ENCODE assay signal across 8 cellular contexts in genomic region chr2:10302479-10303173, GRCh38. TPM values are rescaled to one million over a fixed set of nuclear protein-coding genes. Genes with fewer than 3 reads are reported as not detected.
DNase-seq lines count a peak whose midpoint lies in the region; ATAC-seq and TF ChIP-seq lines count a peak whose summit lies in the region.

HPCAL1 (plus strand) TSS chr2:10302904; CDS start chr2:10419758, 116,854 bp downstream.

- POLR2A ChIA-PET in RWPE1 (lab: Yijun Ruan, JAX; ENCODE audit: low non-redundant PET): no interaction called here

- no peaks in the 10 kb centered on the region for H3K79me2 ChIP-seq in DND-41 (ENCODE audit: insufficient read depth, low read length)

- TF ChIP-seq POLR2A in stomach (IDR thresholded peaks at IDR 0.05): peak in 1 of 4 donors; percentile 37

- intact Hi-C loops in stomach (cut with DNase I; ENCODE audit: low total_unique reads): no loop called here

- peak within 1 kb of the TSS; percentile 49 to 98; a peak in 3 of 4 replicates for H3K4me3 ChIP-seq in DND-41 (ENCODE audit: low read depth in 1 of 2, low read length in 2 of 2)
- peak within 1 kb of the TSS; percentile 74 to 95 (median 83) for H3K4me3 ChIP-seq in stomach

- 0 to 1% (median 1%) methylated on average over 37 to 87 of the region's 87 CpGs; no CpG with 5 or more reads in 1 of the 5 donors for WGBS in stomach, 5 donors

- no peaks in the 10 kb centered on the region for H3K36me3 ChIP-seq in DND-41 (ENCODE audit: insufficient read depth, low read length)
- H3K36me3 ChIP-seq in stomach: no peaks in the 10 kb centered on the region

- H3K4me1 Mint-ChIP-seq in IgD-negative memory B cell: peaks cover 32 to 44% (median 36%) of the 10 kb centered on the region in 3 donors
- peaks cover 46% of the 10 kb centered on the region for H3K4me1 Mint-ChIP-seq in nephron progenitor cell

- peaks cover 46% of the 10 kb centered on the region for H3K4me1 ChIP-seq in DND-41 (ENCODE audit: insufficient read depth, low read length)
- peaks cover 38 to 60% (median 52%) of the 10 kb centered on the region in 4 donors for H3K4me1 ChIP-seq in stomach

- H3K9me3 ChIP-seq in DND-41 (ENCODE audit: insufficient read depth, low read length, severe bottlenecking) (no peaks in the 10 kb centered on the region), stomach (no peaks in the 10 kb centered on the region)

- H3K9ac ChIP-seq in DND-41 (ENCODE audit: low read depth, low read length): peak within 1 kb of the TSS; percentile 70

- DNase-seq in DND-41: peak; percentile 84
- DNase-seq in RWPE1 (ENCODE audit: low spot score): peak; percentile 87
- peak; percentile 79 for DNase-seq in activated effector memory CD4-positive, alpha-beta T cell treated with Interleukin-2 at 50 U/mL for 16 hours
- peak; percentile 56 for DNase-seq in fibroblast of the conjunctiva (ENCODE audit: low read depth)
- peak; percentile 93 for DNase-seq in nephron progenitor cell
- DNase-seq in stomach: peak; percentile 93

- peak; percentile 72 for ATAC-seq in DND-41 (ENCODE audit: insufficient read depth, low read depth)
- peak; percentile 81 for ATAC-seq in GM21528 (IDR thresholded peaks at IDR 0.05; ENCODE audit: low FRiP score, unreplicated experiment)

- peaks cover 1% of the 10 kb centered on the region for H3K36me3 Mint-ChIP-seq in IgD-negative memory B cell
- H3K36me3 Mint-ChIP-seq in nephron progenitor cell (ENCODE audit: low read depth): peaks cover 6% of the 10 kb centered on the region

- H4K20me1 ChIP-seq in DND-41 (ENCODE audit: insufficient read depth, low read length): peaks cover 42% of the 10 kb centered on the region

- no peak for TF ChIP-seq EP300 in stomach (IDR thresholded peaks at IDR 0.05)

- TF ChIP-seq CTCF in DND-41 (IDR thresholded peaks at IDR 0.05; ENCODE audit: borderline replicate concordance, extremely low read depth, low read length, poor library complexity, severe bottlenecking): peak; percentile 64
- TF ChIP-seq CTCF in RWPE1 (conservative IDR thresholded peaks at IDR 0.05; ENCODE audit: low read depth): peak; percentile 66
- TF ChIP-seq CTCF in nephron progenitor cell (IDR thresholded peaks at IDR 0.05): peak; percentile 32
- TF ChIP-seq CTCF in stomach (IDR thresholded peaks at IDR 0.05): peak in 5 of 7 experiments; percentile 34 to 82 (median 55)

- peak within 1 kb of the TSS; percentile 100 for H3K4me2 ChIP-seq in DND-41 (ENCODE audit: insufficient read depth, low read length)

- H3K27ac Mint-ChIP-seq in IgD-negative memory B cell (peak within 1 kb of the TSS in 2 of 3 donors; percentile 46 to 88), nephron progenitor cell (no peak within 1 kb of the TSS)

- peak within 1 kb of the TSS; percentile 97 to 98 (median 98) for H3K4me3 Mint-ChIP-seq in IgD-negative memory B cell
- peak within 1 kb of the TSS; percentile 95 for H3K4me3 Mint-ChIP-seq in nephron progenitor cell

- H3K9me3 Mint-ChIP-seq in IgD-negative memory B cell (no peaks in the 10 kb centered on the region), nephron progenitor cell (peaks cover 16% of the 10 kb centered on the region)

- H3K27me3 Mint-ChIP-seq in IgD-negative memory B cell (no peaks in the 10 kb centered on the region), nephron progenitor cell (ENCODE audit: low read depth, poor library complexity) (peaks cover 46% of the 10 kb centered on the region)

- H3K27me3 ChIP-seq in DND-41 (ENCODE audit: insufficient read depth, low read length, poor library complexity) (peaks cover 25% of the 10 kb centered on the region), stomach (no peaks in the 10 kb centered on the region)

- H3K27ac ChIP-seq in DND-41 (ENCODE audit: low read length) (peak within 1 kb of the TSS; percentile 72), RWPE1 (peak within 1 kb of the TSS; percentile 80), stomach (peak within 1 kb of the TSS; percentile 82 to 91 (median 89))

- H2AFZ ChIP-seq in DND-41 (ENCODE audit: low read depth, low read length): peak within 1 kb of the TSS; percentile 90

- CTCF ChIA-PET in RWPE1 (lab: Yijun Ruan, JAX): interaction anchor here (1.1 to 1.9 kb wide), 3 partner anchors 107 to 178 kb away, joined by 7 to 9 read pairs (median 8); no protein-coding TSS in a partner anchor

RNA-seq across cellular contexts. Expression of gene HPCAL1, which starts in this region (rescaled TPM):
- polyA plus RNA-seq in IgD-negative memory B cell: 89.2 TPM
- total RNA-seq in stomach: 100 to 1,000 TPM in 2 of 5 donors, 10 to 100 TPM in 3; 14.0 to 571 (median 89.3) TPM
- polyA plus RNA-seq in stomach: 10 to 100 TPM; 46.4 to 97.9 (median 81.6) TPM

Comparison
In these comparisons a context has a peak if more than half of its experiments do, and no peak if none do; other contexts are left out.
1. Peak in every context shown above with its lines: DNase-seq, ATAC-seq, H3K4me3 ChIP-seq and H3K27ac ChIP-seq.